In genomic region chr5:96880402-96881164, GRCh38 we compare ENCODE assay signal across 11 cellular contexts. TPM values are rescaled to one million over a fixed set of nuclear protein-coding genes. Genes with fewer than 3 reads are reported as not detected.
DNase-seq lines count a peak whose midpoint lies in the region; ATAC-seq and TF ChIP-seq lines count a peak whose summit lies in the region.
"Had no signal": no experiment of that assay in that cellular context is flagged by ENCODE, and none has a peak within 500 bp of the region (broad histone marks: within the 10 kb centered on the region; RNA-seq: fewer than 3 reads in every experiment).

No MANE protein-coding gene starts in this region.

- peaks cover 56% of the 10 kb centered on the region for H3K36me3 ChIP-seq in OCI-LY3 (replicated peaks; ENCODE audit: low read depth, low read length)
- peaks cover 0 to 65% (median 20%) of the 10 kb centered on the region in 6 donors for H3K36me3 ChIP-seq in spleen

- no peaks in the 10 kb centered on the region for H4K20me1 ChIP-seq in OCI-LY3 (ENCODE audit: insufficient read depth, low read length)

- intact Hi-C loops in spleen (cut with DNase I; ENCODE audit: low total_unique reads): loop anchor here (10.0 kb wide), 1 partner anchor 54 kb away; the partner anchor contains the start of gene LNPEP

- H3K9me3 Mint-ChIP-seq in T-helper 2 cell treated with Interferon-gamma antibody and Interleukin-4, amounts not matched to agents 5 μg/mL and 100 μg/mL, for 36 hours: no peaks in the 10 kb centered on the region

- peak overlapping the region; percentile 81 for H3K4me3 Mint-ChIP-seq in T-helper 2 cell treated with Interferon-gamma antibody and Interleukin-4, amounts not matched to agents 5 μg/mL and 100 μg/mL, for 36 hours

- peaks cover 76% of the 10 kb centered on the region for H3K79me2 ChIP-seq in OCI-LY3 (ENCODE audit: low read length)

- peak overlapping the region; percentile 35; the same call in 1 of the 2 replicates for H3K9ac ChIP-seq in OCI-LY3 (ENCODE audit: low read length)
- H3K9ac ChIP-seq: KMS-11 had no signal

- no peak overlapping the region for H2AFZ ChIP-seq in OCI-LY3 (ENCODE audit: low read depth, low read length)

- H3K36me3 Mint-ChIP-seq in T-helper 2 cell treated with Interferon-gamma antibody and Interleukin-4, amounts not matched to agents 5 μg/mL and 100 μg/mL, for 36 hours (ENCODE audit: low read depth): peaks cover 60% of the 10 kb centered on the region

- no peak for TF ChIP-seq POLR2A in spleen (IDR thresholded peaks at IDR 0.05)

- TF ChIP-seq CTCF in OCI-LY3 (IDR thresholded peaks at IDR 0.05; ENCODE audit: low read depth, low read length) (no peak), spleen (IDR thresholded peaks at IDR 0.05 in 8 of 11, conservative IDR thresholded peaks at IDR 0.05 in 3 of 11) (no peak)

- peak overlapping the region; percentile 73 for H3K4me2 ChIP-seq in OCI-LY3 (ENCODE audit: low read length)
- H3K4me2 ChIP-seq: KMS-11 had no signal

- H3K27ac ChIP-seq in OCI-LY3 (ENCODE audit: low read length): peak overlapping the region; percentile 98
- peak overlapping the region; percentile 8 to 85 (median 60) for H3K27ac ChIP-seq in spleen
- H3K27ac ChIP-seq: KMS-11 had no signal

- H3K27me3 ChIP-seq in OCI-LY3 (ENCODE audit: low read depth, low read length) (no peaks in the 10 kb centered on the region), spleen (replicated peaks in 1 of 7) (no peaks in the 10 kb centered on the region)

- WGBS in spleen, 5 donors: 59 to 69% (median 63%) methylated on average over 4 of the region's 4 CpGs

- peaks cover 72% of the 10 kb centered on the region for H3K4me1 ChIP-seq in OCI-LY3 (ENCODE audit: low read length)
- H3K4me1 ChIP-seq in spleen: peaks cover 51 to 96% (median 84%) of the 10 kb centered on the region in 6 donors

- ATAC-seq in GM21360 (IDR thresholded peaks at IDR 0.05; ENCODE audit: unreplicated experiment): no peak

- H3K9me3 ChIP-seq in OCI-LY3 (ENCODE audit: insufficient read depth, low read length) (no peaks in the 10 kb centered on the region), spleen (no peaks in the 10 kb centered on the region)

- peaks cover 66% of the 10 kb centered on the region for H3K4me1 Mint-ChIP-seq in T-helper 2 cell treated with Interferon-gamma antibody and Interleukin-4, amounts not matched to agents 5 μg/mL and 100 μg/mL, for 36 hours (ENCODE audit: low read depth)

- no peaks in the 10 kb centered on the region for H3K27me3 Mint-ChIP-seq in T-helper 2 cell treated with Interferon-gamma antibody and Interleukin-4, amounts not matched to agents 5 μg/mL and 100 μg/mL, for 36 hours (ENCODE audit: low read depth)

- no peak for DNase-seq in T-helper 2 cell treated with Interferon-gamma antibody and Interleukin-4, amounts not matched to agents 5 μg/mL and 100 μg/mL, for 36 hours (ENCODE audit: low spot score)
- DNase-seq in T-helper 2 cell (no peak), dermis blood vessel endothelial cell (peak; percentile 88), spleen (no peak)
- no peak for DNase-seq in NK-92 treated with Interleukin-12 subunit alpha and Interleukin-12 subunit beta, amount 100 ng/mL, for 24 hours (lab: John Stamatoyannopoulos, UW)
- no peak for DNase-seq in stimulated activated CD4-positive, alpha-beta T cell treated with anti-CD3 and anti-CD28 coated beads, Interleukin-15, amount 100 ng/mL, for 24 hours
- DNase-seq: 8988T, right cardiac atrium had no signal

- H3K4me3 ChIP-seq in OCI-LY3 (ENCODE audit: low read length): peak overlapping the region; percentile 40
- H3K4me3 ChIP-seq in spleen: peak overlapping the region in 5 of 8 donors; percentile 3 to 61 (median 10)

- H3K27ac Mint-ChIP-seq in T-helper 2 cell treated with Interferon-gamma antibody and Interleukin-4, amounts not matched to agents 5 μg/mL and 100 μg/mL, for 36 hours: peak overlapping the region; percentile 71

RNA-seq across cellular contexts. Expression of gene ERAP2, which starts 4.3 kb away (rescaled TPM):
- total RNA-seq in dermis blood vessel endothelial cell (8.4 and 132 TPM in 2 replicates), spleen (10 to 100 TPM; 33.2 to 91.8 (median 66.8) TPM)
- 10 to 100 TPM; 10.6 to 38.6 (median 14.7) TPM for polyA plus RNA-seq in spleen

RNA-seq across cellular contexts. Expression of gene LNPEP, which starts 55.3 kb away (rescaled TPM):
- total RNA-seq in dermis blood vessel endothelial cell: 48.3 and 57.9 TPM in 2 replicates
- total RNA-seq in spleen: 10 to 100 TPM; 62.4 to 82.2 (median 72.0) TPM
- polyA plus RNA-seq in spleen: 1 to 10 TPM; 8.5 to 9.7 (median 8.6) TPM
